8 cellular contexts compared by ENCODE assay signal in the genomic region with DNA sequence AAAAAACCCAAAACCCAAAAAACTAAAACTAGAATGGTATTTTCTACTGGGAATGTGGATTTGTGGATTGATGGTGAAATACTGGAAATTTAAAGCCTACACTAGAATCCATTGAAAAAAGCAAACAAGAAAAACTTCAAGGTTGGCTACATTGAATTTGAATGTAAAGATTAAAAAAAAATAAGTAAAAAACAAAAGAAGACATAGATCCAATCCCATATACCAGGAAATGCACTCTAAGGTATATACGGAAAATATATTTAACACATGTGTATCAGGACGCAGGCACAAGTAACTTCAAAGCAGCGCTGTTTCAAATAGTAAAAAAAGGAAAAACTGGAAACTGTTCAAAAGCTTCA. TPM values are rescaled to one million over a fixed set of nuclear protein-coding genes. Genes with fewer than 3 reads are reported as not detected.
DNase-seq lines count a peak whose midpoint lies in the region; ATAC-seq and TF ChIP-seq lines count a peak whose summit lies in the region.

No MANE protein-coding gene starts in this region.

- no peak for TF ChIP-seq CTCF in body of pancreas (IDR thresholded peaks at IDR 0.05)
- TF ChIP-seq CTCF in lower lobe of right lung (IDR thresholded peaks at IDR 0.05): no peak
- TF ChIP-seq CTCF in transverse colon (IDR thresholded peaks at IDR 0.05): no peak

- no peak for DNase-seq in activated naive CD4-positive, alpha-beta T cell treated with anti-CD3 and anti-CD28 coated beads for 36 hours
- no peak for DNase-seq in activated naive CD4-positive, alpha-beta T cell treated with Interleukin-2 at 50 U/mL for 16 hours
- no peak for DNase-seq in body of pancreas
- DNase-seq in lower lobe of right lung: no peak
- DNase-seq in transverse colon: no peak
- no peak for DNase-seq in NCI-H2107 treated with DMSO at 0.1 percent for 48 hours (lab: John Stamatoyannopoulos, UW; ENCODE audit: unreplicated experiment)

- H3K27me3 ChIP-seq in body of pancreas (no peaks in the 10 kb centered on the region), lower lobe of right lung (ENCODE audit: low read depth) (no peaks in the 10 kb centered on the region), transverse colon (no peaks in the 10 kb centered on the region)

- H3K4me3 Mint-ChIP-seq in activated naive CD4-positive, alpha-beta T cell treated with anti-CD3 and anti-CD28 coated beads for 36 hours: peak overlapping the region; percentile 93

- peaks cover 2% of the 10 kb centered on the region for H3K36me3 Mint-ChIP-seq in activated naive CD4-positive, alpha-beta T cell treated with anti-CD3 and anti-CD28 coated beads for 36 hours (ENCODE audit: low read depth)

- no peak for ATAC-seq in body of pancreas
- ATAC-seq in lower lobe of right lung: no peak
- no peak for ATAC-seq in GM21367 (IDR thresholded peaks at IDR 0.05; ENCODE audit: unreplicated experiment)
- ATAC-seq in HG03139 (IDR thresholded peaks at IDR 0.05; ENCODE audit: unreplicated experiment): no peak

- in situ Hi-C loops in transverse colon (cut with MboI; ENCODE audit: low pct_ligation_motif_present in 1 of 4, low pct_unique_long_range_greater_than_20kb in 1 of 4, low sequenced_read_pairs in 3 of 4): no loop called here

- no peaks in the 10 kb centered on the region for H3K36me3 ChIP-seq in body of pancreas (replicated peaks in 1 of 2; ENCODE audit: insufficient read depth in 1 of 2, low read depth in 2 of 2)
- no peaks in the 10 kb centered on the region for H3K36me3 ChIP-seq in lower lobe of right lung
- H3K36me3 ChIP-seq in transverse colon: no peaks in the 10 kb centered on the region

- H3K4me3 ChIP-seq in body of pancreas: peak overlapping the region; percentile 53 to 75
- H3K4me3 ChIP-seq in lower lobe of right lung: peak overlapping the region; percentile 77
- H3K4me3 ChIP-seq in transverse colon: peak overlapping the region; percentile 59 to 77 (median 64)

- H3K4me1 Mint-ChIP-seq in activated naive CD4-positive, alpha-beta T cell treated with anti-CD3 and anti-CD28 coated beads for 36 hours (ENCODE audit: low read depth): peaks cover 21% of the 10 kb centered on the region

- H3K4me1 ChIP-seq in body of pancreas (peaks cover 9% of the 10 kb centered on the region), lower lobe of right lung (peaks cover 10% of the 10 kb centered on the region), transverse colon (peaks cover 6 to 25% (median 9%) of the 10 kb centered on the region in 4 donors)

- H3K27me3 Mint-ChIP-seq in activated naive CD4-positive, alpha-beta T cell treated with anti-CD3 and anti-CD28 coated beads for 36 hours (ENCODE audit: low read depth): no peaks in the 10 kb centered on the region

- H3K27ac ChIP-seq in body of pancreas: peak overlapping the region in 3 of 4 donors; percentile 71 to 87 (median 86)
- H3K27ac ChIP-seq in lower lobe of right lung: peak overlapping the region; percentile 76
- H3K27ac ChIP-seq in transverse colon: peak overlapping the region; percentile 82 to 92 (median 88)

- CTCF ChIA-PET in activated naive CD4-positive, alpha-beta T cell treated with anti-CD3 and anti-CD28 coated beads for 36 hours (lab: Charles Lee): no interaction called here

- WGBS in body of pancreas, 2 donors: 0% methylated on average over 3 of the region's 3 CpGs
- WGBS in transverse colon (ENCODE audit: low coverage in 1 of 2), 2 donors: 0 to 1% methylated on average over 3 of the region's 3 CpGs

- no peaks in the 10 kb centered on the region for H3K9me3 ChIP-seq in body of pancreas
- H3K9me3 ChIP-seq in lower lobe of right lung: no peaks in the 10 kb centered on the region
- no peaks in the 10 kb centered on the region for H3K9me3 ChIP-seq in transverse colon

- TF ChIP-seq POLR2A in body of pancreas (IDR thresholded peaks at IDR 0.05) (no peak), transverse colon (IDR thresholded peaks at IDR 0.05) (no peak)

- no peak for TF ChIP-seq EP300 in transverse colon (IDR thresholded peaks at IDR 0.05; ENCODE audit: low read depth)

- no peaks in the 10 kb centered on the region for H3K9me3 Mint-ChIP-seq in activated naive CD4-positive, alpha-beta T cell treated with anti-CD3 and anti-CD28 coated beads for 36 hours

- H3K27ac Mint-ChIP-seq in activated naive CD4-positive, alpha-beta T cell treated with anti-CD3 and anti-CD28 coated beads for 36 hours: peak overlapping the region; percentile 72

- intact Hi-C loops in activated naive CD4-positive, alpha-beta T cell treated with anti-CD3 and anti-CD28 coated beads for 36 hours (cut with micrococcal nuclease): loop anchor here (2.0 kb wide), 1 partner anchor 634 kb away; a partner anchor contains a TSS
- intact Hi-C loops in body of pancreas (cut with DNase I) (no loop called here), lower lobe of right lung (cut with DNase I) (no loop called here), transverse colon (cut with DNase I; ENCODE audit: low total_unique reads) (no loop called here)

RNA-seq across cellular contexts. Expression of a gene that starts 0.8 kb away (rescaled TPM):
- total RNA-seq in activated naive CD4-positive, alpha-beta T cell treated with anti-CD3 and anti-CD28 coated beads for 36 hours: 1 to 10 TPM; 7.0 to 7.4 TPM
- total RNA-seq in body of pancreas: 10 to 100 TPM; 14.2 to 23.6 TPM
- 28.4 TPM for total RNA-seq in lower lobe of right lung
- 10 to 100 TPM in 3 of 4 donors, 1 to 10 TPM in 1; 8.6 to 22.5 (median 15.8) TPM for total RNA-seq in transverse colon

RNA-seq across cellular contexts. Expression of a gene that starts 19.4 kb away (rescaled TPM):
- total RNA-seq in activated naive CD4-positive, alpha-beta T cell treated with anti-CD3 and anti-CD28 coated beads for 36 hours: 10 to 100 TPM; 14.2 to 17.6 TPM
- total RNA-seq in body of pancreas (1 to 10 TPM; 5.2 to 9.6 TPM), lower lobe of right lung (11.6 TPM), transverse colon (10 to 100 TPM in 3 of 4 donors, 1 to 10 TPM in 1; 2.0 to 55.7 (median 14.6) TPM)
